Comparison of ENCODE assay signal across 29 cellular contexts in genomic region chr15:43292375-43293078, GRCh38. TPM values are rescaled to one million over a fixed set of nuclear protein-coding genes. Genes with fewer than 3 reads are reported as not detected.
A peak's percentile ranks its signal among the peaks of the same experiment; 100 is the strongest.
DNase-seq lines count a peak whose midpoint lies in the region; TF ChIP-seq lines count a peak whose summit lies in the region.
"Had no signal": no experiment of that assay in that cellular context is flagged by ENCODE, and none has a peak within 500 bp of the region (broad histone marks: within the 10 kb centered on the region; RNA-seq: fewer than 3 reads in every experiment).

No MANE protein-coding gene starts in this region.

- H3K4me3 ChIP-seq in fibroblast of villous mesenchyme (ENCODE audit: low read depth, low read length) (no peak overlapping the region), H7 (ENCODE audit: insufficient read depth, low read depth, low read length) (no peak overlapping the region)
- H3K4me3 ChIP-seq: esophagus muscularis mucosa, heart right ventricle, SJSA1, upper lobe of left lung had no signal

- H3K36me3 ChIP-seq in H7 (replicated peaks; ENCODE audit: control insufficient read depth, insufficient read depth, low read length), result no peaks in the 10 kb centered on the region
- H3K36me3 ChIP-seq: esophagus muscularis mucosa, heart right ventricle, SJSA1, upper lobe of left lung had no signal

- DNase-seq in GM03348 (ENCODE audit: low spot score), result peak; percentile 49
- peak; percentile 43 for DNase-seq in astrocyte of the hippocampus (ENCODE audit: low read depth, low spot score)
- DNase-seq in fibroblast of villous mesenchyme (ENCODE audit: low read depth), result peak; percentile 3
- no peak for DNase-seq in cerebellar nuclear complex (lab: John Stamatoyannopoulos, UW)
- DNase-seq in cerebellar cortex (ENCODE audit: low spot score), result no peak
- no peak for DNase-seq in MV-4-11 (lab: John Stamatoyannopoulos, UW)
- DNase-seq in H7, result no peak
- DNase-seq: activated CD4-positive, alpha-beta T cell treated with anti-CD3 and anti-CD28 coated beads, Interleukin-2, amount 50 U/mL, for 48 hours; activated naive CD4-positive, alpha-beta T cell treated with anti-CD3 and anti-CD28 coated beads, Interleukin-2, amount 10 ng/mL, durations not matched to agents 7 days and 5 days; amniotic stem cell; DMS153; heart right ventricle; KG1; left colon; MM.1S; NCI-H1417 treated with DMSO at 0.1 percent for 48 hours; NCI-H446 treated with DMSO at 0.1 percent for 48 hours; right cardiac atrium; stimulated activated CD4-positive, alpha-beta T cell treated with anti-CD3 and anti-CD28 coated beads, Interleukin-4, amount 100 ng/mL, for 24 hours had no signal

- no peak for TF ChIP-seq CTCF in fibroblast of villous mesenchyme (IDR thresholded peaks at IDR 0.05; ENCODE audit: insufficient read depth, low read depth, low read length)

- H3K27me3 ChIP-seq in H7 (ENCODE audit: control insufficient read depth, insufficient read depth, low read length), result no peaks in the 10 kb centered on the region; the same call in 1 of the 2 replicates
- H3K27me3 ChIP-seq: upper lobe of left lung had no signal

RNA-seq across cellular contexts. Expression of gene TGM7, which starts 9.5 kb away (rescaled TPM):
- total RNA-seq in fibroblast of villous mesenchyme, result not detected in 2 replicates
- total RNA-seq in H7 (2014; rRNA removed; shearing (Covaris generic)), result not detected in 2 replicates
- total RNA-seq: bronchial epithelial cell; CD8-positive, alpha-beta memory T cell; esophagus muscularis mucosa; G401; heart right ventricle; HT-29; left colon; right cardiac atrium; RPMI7951; SJSA1; subcutaneous adipose tissue; T-cell; upper lobe of left lung had no signal

RNA-seq across cellular contexts. Expression of gene TGM5, which starts 25.8 kb away (rescaled TPM):
- total RNA-seq in fibroblast of villous mesenchyme, result not detected in 2 replicates
- total RNA-seq in H7 (2014; rRNA removed; shearing (Covaris generic)), result not detected in 2 replicates
- total RNA-seq: G401, heart right ventricle, HT-29, left colon, right cardiac atrium, RPMI7951, T-cell had no signal

RNA-seq across cellular contexts. Expression of gene LCMT2, which starts 37.8 kb away (rescaled TPM):
- 5.2 and 11.2 TPM in 2 replicates for total RNA-seq in fibroblast of villous mesenchyme
- 5.8 and 10.3 TPM in 2 replicates for total RNA-seq in H7 (2014; rRNA removed; shearing (Covaris generic))
- total RNA-seq: G401 had no signal

Comparison
In these comparisons a context has a peak if more than half of its experiments do, and no peak if none do; other contexts are left out.
1. DNase-seq: peak in GM03348 (single experiment), astrocyte of the hippocampus (single experiment) and fibroblast of villous mesenchyme (single experiment); none in cerebellar nuclear complex (0 of 2), cerebellar cortex (single experiment), MV-4-11 (single experiment) and H7 (single experiment).